ENCODE assay signal across 8 cellular contexts in genomic region chr9:91659529-91660294, GRCh38.
DNase-seq lines count a peak whose midpoint lies in the region; ATAC-seq and TF ChIP-seq lines count a peak whose summit lies in the region.

No MANE protein-coding gene starts in this region.

- H3K4me1 Mint-ChIP-seq in chondrocyte (ENCODE audit: low read depth) (no peaks in the 10 kb centered on the region), neural progenitor cell (no peaks in the 10 kb centered on the region)
- no peaks in the 10 kb centered on the region for H3K4me1 Mint-ChIP-seq in activated T-helper 17 cell treated with anti-CD3 and anti-CD28 coated beads, Interleukin-2, amount 50 U/mL, for 72 hours
- H3K4me1 Mint-ChIP-seq in activated T-helper 1 cell treated with anti-CD3 and anti-CD28 coated beads, Interleukin-12 subunit alpha, Interleukin-12 subunit beta, Interleukin-2, Interleukin-4 antibody, amounts not matched to agents 30 ng/mL and 10 ng/mL and 1 ng/mL, durations not matched to agents 14 hours and 24 hours and 36 hours (ENCODE audit: low read depth) = no peaks in the 10 kb centered on the region

- H3K27me3 Mint-ChIP-seq in chondrocyte (ENCODE audit: low read depth) (peaks cover 3% of the 10 kb centered on the region), neural progenitor cell (ENCODE audit: insufficient read depth, low read depth) (no peaks in the 10 kb centered on the region)
- H3K27me3 Mint-ChIP-seq in activated T-helper 17 cell treated with anti-CD3 and anti-CD28 coated beads, Interleukin-2, amount 50 U/mL, for 72 hours = peaks cover 24% of the 10 kb centered on the region
- H3K27me3 Mint-ChIP-seq in activated T-helper 1 cell treated with anti-CD3 and anti-CD28 coated beads, Interleukin-12 subunit alpha, Interleukin-12 subunit beta, Interleukin-2, Interleukin-4 antibody, amounts not matched to agents 30 ng/mL and 10 ng/mL and 1 ng/mL, durations not matched to agents 14 hours and 24 hours and 36 hours (ENCODE audit: insufficient read depth) = peaks cover 8% of the 10 kb centered on the region

- no peaks in the 10 kb centered on the region for H3K4me1 ChIP-seq in neural progenitor cell
- no peaks in the 10 kb centered on the region for H3K4me1 ChIP-seq in psoas muscle

- no peak overlapping the region for H3K4me2 ChIP-seq in neural progenitor cell

- WGBS in psoas muscle, 3 donors = 57 to 69% (median 58%) methylated on average over 4 of the region's 4 CpGs

- intact Hi-C loops in psoas muscle (cut with DNase I) = no loop called here
- intact Hi-C loops in activated T-helper 1 cell treated with anti-CD3 and anti-CD28 coated beads, Interleukin-12 subunit alpha, Interleukin-12 subunit beta, Interleukin-2, Interleukin-4 antibody, amounts not matched to agents 30 ng/mL and 10 ng/mL and 1 ng/mL, durations not matched to agents 14 hours and 24 hours and 36 hours (cut with micrococcal nuclease) = no loop called here

- H3K36me3 ChIP-seq in GM06990 (ENCODE audit: control insufficient read depth, insufficient read depth, low read length) (no peaks in the 10 kb centered on the region), neural progenitor cell (no peaks in the 10 kb centered on the region), psoas muscle (ENCODE audit: insufficient read depth in 1 of 2, low read depth in 1 of 2) (no peaks in the 10 kb centered on the region)

- H2AFZ ChIP-seq in neural progenitor cell (replicated peaks) = peak overlapping the region; percentile 55

- H3K27ac ChIP-seq in neural progenitor cell = no peak overlapping the region
- H3K27ac ChIP-seq in psoas muscle = no peak overlapping the region

- H3K9me3 Mint-ChIP-seq in chondrocyte (ENCODE audit: low read depth) (no peaks in the 10 kb centered on the region), neural progenitor cell (no peaks in the 10 kb centered on the region)
- no peaks in the 10 kb centered on the region for H3K9me3 Mint-ChIP-seq in activated T-helper 17 cell treated with anti-CD3 and anti-CD28 coated beads, Interleukin-2, amount 50 U/mL, for 72 hours
- H3K9me3 Mint-ChIP-seq in activated T-helper 1 cell treated with anti-CD3 and anti-CD28 coated beads, Interleukin-12 subunit alpha, Interleukin-12 subunit beta, Interleukin-2, Interleukin-4 antibody, amounts not matched to agents 30 ng/mL and 10 ng/mL and 1 ng/mL, durations not matched to agents 14 hours and 24 hours and 36 hours = no peaks in the 10 kb centered on the region

- no peaks in the 10 kb centered on the region for H3F3A ChIP-seq in neural progenitor cell (ENCODE audit: low read depth)

- no peak overlapping the region for H3K4me3 Mint-ChIP-seq in chondrocyte (ENCODE audit: unreplicated experiment)
- H3K4me3 Mint-ChIP-seq in neural progenitor cell = no peak overlapping the region
- H3K4me3 Mint-ChIP-seq in activated T-helper 17 cell treated with anti-CD3 and anti-CD28 coated beads, Interleukin-2, amount 50 U/mL, for 72 hours = no peak overlapping the region
- H3K4me3 Mint-ChIP-seq in activated T-helper 1 cell treated with anti-CD3 and anti-CD28 coated beads, Interleukin-12 subunit alpha, Interleukin-12 subunit beta, Interleukin-2, Interleukin-4 antibody, amounts not matched to agents 30 ng/mL and 10 ng/mL and 1 ng/mL, durations not matched to agents 14 hours and 24 hours and 36 hours = no peak overlapping the region

- H3K79me2 ChIP-seq in neural progenitor cell (ENCODE audit: low read depth) = no peaks in the 10 kb centered on the region

- H3K9me3 ChIP-seq in neural progenitor cell (ENCODE audit: low read depth) = no peaks in the 10 kb centered on the region
- no peaks in the 10 kb centered on the region for H3K9me3 ChIP-seq in psoas muscle

- H3K4me3 ChIP-seq in GM06990 (replicated peaks; ENCODE audit: low read depth, low read length) (no peak overlapping the region), neural progenitor cell (no peak overlapping the region), psoas muscle (no peak overlapping the region)

- H3K9ac ChIP-seq in neural progenitor cell = no peak overlapping the region

- no peak for DNase-seq in GM06990 (ENCODE audit: extremely low read depth, insufficient read length)
- peak; percentile 20 for DNase-seq in M059J (ENCODE audit: low read depth)
- no peak for DNase-seq in chondrocyte (ENCODE audit: low spot score)
- DNase-seq in neural progenitor cell (ENCODE audit: low spot score) = peak; percentile 53
- no peak for DNase-seq in psoas muscle
- no peak for DNase-seq in mesenteric fat pad (ENCODE audit: low spot score)
- DNase-seq in activated T-helper 1 cell treated with anti-CD3 and anti-CD28 coated beads, Interleukin-12 subunit alpha, Interleukin-12 subunit beta, Interleukin-2, Interleukin-4 antibody, amounts not matched to agents 30 ng/mL and 10 ng/mL and 1 ng/mL, durations not matched to agents 14 hours and 24 hours and 36 hours (ENCODE audit: low spot score) = no peak

- no peaks in the 10 kb centered on the region for H4K20me1 ChIP-seq in neural progenitor cell (ENCODE audit: low read depth)

- TF ChIP-seq CTCF in GM06990 (IDR thresholded peaks at IDR 0.05; ENCODE audit: insufficient read depth, low read length, poor library complexity, severe bottlenecking) = peak; percentile 12
- TF ChIP-seq CTCF in chondrocyte (IDR thresholded peaks at IDR 0.05) = peak; percentile 82
- peak; percentile 69 for TF ChIP-seq CTCF in neural progenitor cell (IDR thresholded peaks at IDR 0.05)
- TF ChIP-seq CTCF in psoas muscle (IDR thresholded peaks at IDR 0.05) = no peak

- no peak for ATAC-seq in psoas muscle
- ATAC-seq in activated T-helper 17 cell treated with anti-CD3 and anti-CD28 coated beads, Interleukin-2, amount 50 U/mL, for 72 hours (replicated peaks) = no peak

- H3K27ac Mint-ChIP-seq in chondrocyte (ENCODE audit: unreplicated experiment) (no peak overlapping the region), neural progenitor cell (no peak overlapping the region)
- no peak overlapping the region for H3K27ac Mint-ChIP-seq in activated T-helper 17 cell treated with anti-CD3 and anti-CD28 coated beads, Interleukin-2, amount 50 U/mL, for 72 hours
- no peak overlapping the region for H3K27ac Mint-ChIP-seq in activated T-helper 1 cell treated with anti-CD3 and anti-CD28 coated beads, Interleukin-12 subunit alpha, Interleukin-12 subunit beta, Interleukin-2, Interleukin-4 antibody, amounts not matched to agents 30 ng/mL and 10 ng/mL and 1 ng/mL, durations not matched to agents 14 hours and 24 hours and 36 hours

- H3K36me3 Mint-ChIP-seq in chondrocyte (ENCODE audit: low read depth) (no peaks in the 10 kb centered on the region), neural progenitor cell (no peaks in the 10 kb centered on the region)
- no peaks in the 10 kb centered on the region for H3K36me3 Mint-ChIP-seq in activated T-helper 17 cell treated with anti-CD3 and anti-CD28 coated beads, Interleukin-2, amount 50 U/mL, for 72 hours (ENCODE audit: low read depth)
- H3K36me3 Mint-ChIP-seq in activated T-helper 1 cell treated with anti-CD3 and anti-CD28 coated beads, Interleukin-12 subunit alpha, Interleukin-12 subunit beta, Interleukin-2, Interleukin-4 antibody, amounts not matched to agents 30 ng/mL and 10 ng/mL and 1 ng/mL, durations not matched to agents 14 hours and 24 hours and 36 hours (ENCODE audit: low read depth) = no peaks in the 10 kb centered on the region

- no peaks in the 10 kb centered on the region; the same call in 1 of the 2 replicates for H3K27me3 ChIP-seq in GM06990 (replicated peaks; ENCODE audit: control insufficient read depth, insufficient read depth, low read length)
- H3K27me3 ChIP-seq in neural progenitor cell = no peaks in the 10 kb centered on the region
- peaks cover 0 to 1% (median 0%) of the 10 kb centered on the region in 3 donors for H3K27me3 ChIP-seq in psoas muscle (ENCODE audit: insufficient read depth in 3 of 3, low read length in 2 of 3)

Comparison
In these comparisons a context has a peak if more than half of its experiments do, and no peak if none do; other contexts are left out.
1. DNase-seq: peak in M059J (single experiment) and neural progenitor cell (single experiment); none in GM06990 (single experiment), chondrocyte (single experiment), psoas muscle (0 of 2), mesenteric fat pad (single experiment) and activated T-helper 1 cell treated with anti-CD3 and anti-CD28 coated beads, Interleukin-12 subunit alpha, Interleukin-12 subunit beta, Interleukin-2, Interleukin-4 antibody, amounts not matched to agents 30 ng/mL and 10 ng/mL and 1 ng/mL, durations not matched to agents 14 hours and 24 hours and 36 hours (single experiment).